1 cellular context compared by ENCODE assay signal in the genomic region with DNA sequence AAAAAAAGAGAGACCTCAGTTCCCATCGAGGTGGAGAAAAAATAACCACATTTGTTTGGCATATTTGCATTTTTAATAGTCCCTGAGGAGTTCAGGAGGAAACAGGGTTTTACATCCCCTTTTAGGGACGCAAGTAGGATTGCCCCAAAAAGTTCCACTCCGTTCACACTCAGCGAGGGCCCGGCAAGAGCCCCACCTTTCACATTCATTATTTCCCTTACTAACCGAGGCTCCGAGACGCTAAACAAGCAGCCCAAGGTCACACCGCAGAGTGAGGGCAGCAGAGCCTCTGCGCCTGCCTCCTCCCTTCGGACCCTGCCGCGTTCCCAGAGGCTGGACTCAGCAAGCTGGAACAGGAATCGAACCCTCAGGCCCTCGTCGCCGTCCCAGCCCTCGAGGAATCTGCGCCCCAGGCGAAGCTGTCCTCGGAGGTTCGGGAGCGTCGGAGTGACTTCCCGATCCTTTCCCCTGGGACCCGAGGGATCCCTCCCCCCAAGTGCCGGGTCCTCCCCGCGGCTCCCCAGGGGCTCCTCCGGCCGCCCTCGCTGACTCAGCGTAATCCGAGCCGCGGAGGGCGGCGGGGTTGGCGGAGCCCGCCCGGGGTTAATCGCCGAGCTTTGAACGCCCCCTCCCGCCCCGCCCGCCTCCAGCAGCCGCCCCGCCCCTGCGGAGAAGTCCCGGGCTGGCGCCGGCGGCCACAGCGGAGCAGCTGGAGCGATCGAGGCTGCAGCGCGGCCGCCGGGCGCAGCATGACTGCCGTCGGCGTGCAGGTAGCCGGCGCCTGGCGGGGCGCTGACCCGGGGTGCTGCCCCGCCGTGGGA.
TF ChIP-seq lines count a peak whose summit lies in the region.

Gene TMEM37 (plus strand): TSS at position 700 of the 821 bp plus-strand sequence. CDS start 50 bp downstream, at position 750.

TF ChIP-seq in HepG2, 621 proteins besides CTCF, POLR2A, EP300 and RAD21 (continued from another document and continues in another):
- TF ChIP-seq E2F1 (CRISPR knock-in tag; IDR thresholded peaks at IDR 0.05) (0 out of 2 replicates have a peak, but pooled peaks have one; percentile 65), ZNF782 (CRISPR knock-in tag; IDR thresholded peaks at IDR 0.05; ENCODE audit: borderline replicate concordance) (peak; percentile 97), POLR2AphosphoS5 (IDR thresholded peaks at IDR 0.05; ENCODE audit: low read depth, low read length) (peak; percentile 76), HIC2 (CRISPR knock-in tag; IDR thresholded peaks at IDR 0.05; ENCODE audit: low read depth) (peak; percentile 84), CCDC6 (CRISPR knock-in tag; IDR thresholded peaks at IDR 0.05) (no peak), ZNF660 (CRISPR knock-in tag; IDR thresholded peaks at IDR 0.05; ENCODE audit: borderline replicate concordance, low read depth) (0 out of 2 replicates have a peak, but pooled peaks have one; percentile 58), ZNF138 (CRISPR knock-in tag; IDR thresholded peaks at IDR 0.05; ENCODE audit: low read depth) (0 out of 2 replicates have a peak, but pooled peaks have one; percentile 55), GZF1 (CRISPR knock-in tag; IDR thresholded peaks at IDR 0.05) (peak; percentile 92), ZBTB10 (CRISPR knock-in tag; IDR thresholded peaks at IDR 0.05; ENCODE audit: borderline replicate concordance) (peak; percentile 94), ZNF280D (CRISPR knock-in tag; IDR thresholded peaks at IDR 0.05) (peak; percentile 93; the same call in 1 of the 2 replicates), PITX1 (CRISPR knock-in tag; IDR thresholded peaks at IDR 0.05) (peak; percentile 92), REL (CRISPR knock-in tag; conservative IDR thresholded peaks at IDR 0.05) (peak; percentile 79; the same call in 1 of the 2 replicates), NCOA2 (CRISPR knock-in tag; IDR thresholded peaks at IDR 0.05) (peak; percentile 74), ZNF460 (CRISPR knock-in tag; IDR thresholded peaks at IDR 0.05; ENCODE audit: borderline replicate concordance) (peak; percentile 53; the same call in 1 of the 2 replicates), XBP1 (CRISPR knock-in tag; IDR thresholded peaks at IDR 0.05) (no peak), SP140L (CRISPR knock-in tag; IDR thresholded peaks at IDR 0.05; ENCODE audit: borderline replicate concordance) (0 out of 2 replicates have a peak, but pooled peaks have one; percentile 27), THRA (CRISPR knock-in tag; IDR thresholded peaks at IDR 0.05; ENCODE audit: borderline replicate concordance) (peak; percentile 53), ZNF30 (CRISPR knock-in tag; IDR thresholded peaks at IDR 0.05) (peak; percentile 84; the same call in 1 of the 2 replicates), PHF5A (CRISPR knock-in tag; IDR thresholded peaks at IDR 0.05; ENCODE audit: low read depth, unreplicated experiment) (peak; percentile 70)
- TF ChIP-seq, protein P1, sequence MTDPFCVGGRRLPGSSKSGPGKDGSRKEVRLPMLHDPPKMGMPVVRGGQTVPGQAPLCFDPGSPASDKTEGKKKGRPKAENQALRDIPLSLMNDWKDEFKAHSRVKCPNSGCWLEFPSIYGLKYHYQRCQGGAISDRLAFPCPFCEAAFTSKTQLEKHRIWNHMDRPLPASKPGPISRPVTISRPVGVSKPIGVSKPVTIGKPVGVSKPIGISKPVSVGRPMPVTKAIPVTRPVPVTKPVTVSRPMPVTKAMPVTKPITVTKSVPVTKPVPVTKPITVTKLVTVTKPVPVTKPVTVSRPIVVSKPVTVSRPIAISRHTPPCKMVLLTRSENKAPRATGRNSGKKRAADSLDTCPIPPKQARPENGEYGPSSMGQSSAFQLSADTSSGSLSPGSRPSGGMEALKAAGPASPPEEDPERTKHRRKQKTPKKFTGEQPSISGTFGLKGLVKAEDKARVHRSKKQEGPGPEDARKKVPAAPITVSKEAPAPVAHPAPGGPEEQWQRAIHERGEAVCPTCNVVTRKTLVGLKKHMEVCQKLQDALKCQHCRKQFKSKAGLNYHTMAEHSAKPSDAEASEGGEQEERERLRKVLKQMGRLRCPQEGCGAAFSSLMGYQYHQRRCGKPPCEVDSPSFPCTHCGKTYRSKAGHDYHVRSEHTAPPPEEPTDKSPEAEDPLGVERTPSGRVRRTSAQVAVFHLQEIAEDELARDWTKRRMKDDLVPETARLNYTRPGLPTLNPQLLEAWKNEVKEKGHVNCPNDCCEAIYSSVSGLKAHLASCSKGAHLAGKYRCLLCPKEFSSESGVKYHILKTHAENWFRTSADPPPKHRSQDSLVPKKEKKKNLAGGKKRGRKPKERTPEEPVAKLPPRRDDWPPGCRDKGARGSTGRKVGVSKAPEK (CRISPR knock-in tag; IDR thresholded peaks at IDR 0.05; ENCODE audit: borderline replicate concordance) = peak; percentile 59; the same call in 1 of the 2 replicates
- TF ChIP-seq, protein P2, sequence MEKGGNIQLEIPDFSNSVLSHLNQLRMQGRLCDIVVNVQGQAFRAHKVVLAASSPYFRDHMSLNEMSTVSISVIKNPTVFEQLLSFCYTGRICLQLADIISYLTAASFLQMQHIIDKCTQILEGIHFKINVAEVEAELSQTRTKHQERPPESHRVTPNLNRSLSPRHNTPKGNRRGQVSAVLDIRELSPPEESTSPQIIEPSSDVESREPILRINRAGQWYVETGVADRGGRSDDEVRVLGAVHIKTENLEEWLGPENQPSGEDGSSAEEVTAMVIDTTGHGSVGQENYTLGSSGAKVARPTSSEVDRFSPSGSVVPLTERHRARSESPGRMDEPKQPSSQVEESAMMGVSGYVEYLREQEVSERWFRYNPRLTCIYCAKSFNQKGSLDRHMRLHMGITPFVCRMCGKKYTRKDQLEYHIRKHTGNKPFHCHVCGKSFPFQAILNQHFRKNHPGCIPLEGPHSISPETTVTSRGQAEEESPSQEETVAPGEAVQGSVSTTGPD (CRISPR knock-in tag; IDR thresholded peaks at IDR 0.05) = peak; percentile 65; the same call in 1 of the 2 replicates
- TF ChIP-seq, protein P3, sequence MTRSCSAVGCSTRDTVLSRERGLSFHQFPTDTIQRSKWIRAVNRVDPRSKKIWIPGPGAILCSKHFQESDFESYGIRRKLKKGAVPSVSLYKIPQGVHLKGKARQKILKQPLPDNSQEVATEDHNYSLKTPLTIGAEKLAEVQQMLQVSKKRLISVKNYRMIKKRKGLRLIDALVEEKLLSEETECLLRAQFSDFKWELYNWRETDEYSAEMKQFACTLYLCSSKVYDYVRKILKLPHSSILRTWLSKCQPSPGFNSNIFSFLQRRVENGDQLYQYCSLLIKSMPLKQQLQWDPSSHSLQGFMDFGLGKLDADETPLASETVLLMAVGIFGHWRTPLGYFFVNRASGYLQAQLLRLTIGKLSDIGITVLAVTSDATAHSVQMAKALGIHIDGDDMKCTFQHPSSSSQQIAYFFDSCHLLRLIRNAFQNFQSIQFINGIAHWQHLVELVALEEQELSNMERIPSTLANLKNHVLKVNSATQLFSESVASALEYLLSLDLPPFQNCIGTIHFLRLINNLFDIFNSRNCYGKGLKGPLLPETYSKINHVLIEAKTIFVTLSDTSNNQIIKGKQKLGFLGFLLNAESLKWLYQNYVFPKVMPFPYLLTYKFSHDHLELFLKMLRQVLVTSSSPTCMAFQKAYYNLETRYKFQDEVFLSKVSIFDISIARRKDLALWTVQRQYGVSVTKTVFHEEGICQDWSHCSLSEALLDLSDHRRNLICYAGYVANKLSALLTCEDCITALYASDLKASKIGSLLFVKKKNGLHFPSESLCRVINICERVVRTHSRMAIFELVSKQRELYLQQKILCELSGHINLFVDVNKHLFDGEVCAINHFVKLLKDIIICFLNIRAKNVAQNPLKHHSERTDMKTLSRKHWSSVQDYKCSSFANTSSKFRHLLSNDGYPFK (CRISPR knock-in tag; IDR thresholded peaks at IDR 0.05; ENCODE audit: borderline replicate concordance) = 0 out of 2 replicates have a peak, but pooled peaks have one; percentile 44
- TF ChIP-seq, protein P4, sequence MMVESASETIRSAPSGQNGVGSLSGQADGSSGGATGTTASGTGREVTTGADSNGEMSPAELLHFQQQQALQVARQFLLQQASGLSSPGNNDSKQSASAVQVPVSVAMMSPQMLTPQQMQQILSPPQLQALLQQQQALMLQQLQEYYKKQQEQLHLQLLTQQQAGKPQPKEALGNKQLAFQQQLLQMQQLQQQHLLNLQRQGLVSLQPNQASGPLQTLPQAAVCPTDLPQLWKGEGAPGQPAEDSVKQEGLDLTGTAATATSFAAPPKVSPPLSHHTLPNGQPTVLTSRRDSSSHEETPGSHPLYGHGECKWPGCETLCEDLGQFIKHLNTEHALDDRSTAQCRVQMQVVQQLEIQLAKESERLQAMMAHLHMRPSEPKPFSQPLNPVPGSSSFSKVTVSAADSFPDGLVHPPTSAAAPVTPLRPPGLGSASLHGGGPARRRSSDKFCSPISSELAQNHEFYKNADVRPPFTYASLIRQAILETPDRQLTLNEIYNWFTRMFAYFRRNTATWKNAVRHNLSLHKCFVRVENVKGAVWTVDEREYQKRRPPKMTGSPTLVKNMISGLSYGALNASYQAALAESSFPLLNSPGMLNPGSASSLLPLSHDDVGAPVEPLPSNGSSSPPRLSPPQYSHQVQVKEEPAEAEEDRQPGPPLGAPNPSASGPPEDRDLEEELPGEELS (CRISPR knock-in tag; IDR thresholded peaks at IDR 0.05) = peak; percentile 67
